28 cellular contexts compared by ENCODE assay signal in the genomic region with DNA sequence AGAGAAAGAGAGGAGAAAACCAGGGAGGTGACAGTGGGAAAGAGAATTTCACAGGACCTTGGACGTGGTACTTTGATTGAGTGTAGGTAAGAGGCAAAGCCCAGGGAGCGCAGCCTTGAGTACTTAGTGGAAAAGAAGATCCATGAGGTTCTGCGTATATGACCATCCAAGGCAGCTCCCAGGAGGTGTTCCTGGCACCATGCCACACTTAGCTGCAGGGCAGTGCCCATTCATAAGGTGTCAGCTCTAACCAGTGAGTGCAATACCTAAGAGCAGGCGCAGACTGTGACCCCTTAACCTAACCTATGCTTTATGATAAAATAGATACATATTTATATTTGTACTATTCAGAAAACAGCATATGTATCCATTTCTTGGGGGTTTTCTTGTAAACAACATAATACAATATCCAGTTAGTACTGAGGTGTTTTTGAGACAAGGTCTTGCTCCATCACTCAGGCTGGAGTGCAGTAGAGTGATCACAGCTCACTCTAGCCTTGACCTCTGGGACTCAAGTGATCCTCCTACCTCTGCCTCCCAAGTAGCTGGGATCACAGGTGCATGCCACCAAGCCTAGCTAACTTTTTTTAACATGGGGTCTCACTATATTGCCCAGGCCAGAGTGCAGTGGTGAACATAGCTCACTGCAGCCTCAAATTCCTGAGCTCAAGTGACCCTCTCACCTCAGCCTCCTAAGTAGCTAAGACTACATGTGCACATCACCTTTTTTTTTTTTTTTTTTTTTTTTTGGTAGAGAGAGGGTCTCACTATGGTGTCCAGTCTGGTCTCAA.
"Had no signal": no experiment of that assay in that cellular context is flagged by ENCODE, and none has a peak within 500 bp of the region (broad histone marks: within the 10 kb centered on the region; RNA-seq: fewer than 3 reads in every experiment).

No MANE protein-coding gene starts in this region.

- H3K9me3 ChIP-seq: SJCRH30 had no signal

- H3K36me3 ChIP-seq: cardiac muscle cell, WERI-Rb-1 had no signal

- H2AFZ ChIP-seq: PC-9 had no signal

- ATAC-seq: activated CD8-positive, alpha-beta T cell treated with anti-CD3 and anti-CD28 coated beads for 36 hours; activated T-cell treated with anti-CD3 and anti-CD28 coated beads, Interleukin-2, amount 50 U/mL, for 72 hours; activated T-helper 17 cell treated with anti-CD3 and anti-CD28 coated beads, Interleukin-2, amount 50 U/mL, for 72 hours; Right ventricle myocardium inferior had no signal

- H3K27ac ChIP-seq: cardiac muscle cell, PC-9, RWPE1, SJCRH30, SK-N-MC, WERI-Rb-1 had no signal

- H3K4me3 ChIP-seq: cardiac muscle cell, PC-9, SJCRH30, SK-N-MC had no signal

- DNase-seq: activated CD4-positive, alpha-beta T cell treated with anti-CD3 and anti-CD28 coated beads, Interleukin-2, amount 10 ng/mL, durations not matched to agents 24 days and 14 days; activated CD4-positive, alpha-beta T cell treated with anti-CD3 and anti-CD28 coated beads, Interleukin-2, amount 50 U/mL, for 4 hours; activated CD8-positive, alpha-beta T cell treated with anti-CD3 and anti-CD28 coated beads for 36 hours; activated effector memory CD4-positive, alpha-beta T cell treated with anti-CD3 and anti-CD28 coated beads, Interleukin-2, amount 50 U/mL, for 16 hours; activated naive CD4-positive, alpha-beta T cell; activated naive CD4-positive, alpha-beta T cell treated with anti-CD3 and anti-CD28 coated beads, Interleukin-2, amount 50 U/mL, for 16 hours; activated naive CD8-positive, alpha-beta T cell treated with anti-CD3 and anti-CD28 coated beads for 36 hours; activated T-cell treated with anti-CD3 and anti-CD28 coated beads, Interleukin-2, amount 50 U/mL, for 1 hour; activated T-cell treated with anti-CD3 and anti-CD28 coated beads, Interleukin-2, amount 50 U/mL, for 72 hours; amniotic stem cell; aorta; MM.1S; MV-4-11; NCI-H1092; NCI-H146; NCI-H187; NCI-H2029 treated with DMSO at 0.1 percent for 48 hours; NCI-H2107; NCI-H226; PC-9; SJCRH30; T1000 had no signal

- H3K27me3 ChIP-seq: cardiac muscle cell, SJCRH30 had no signal

- H3K4me2 ChIP-seq: PC-9 had no signal
